1 cellular context compared by ENCODE assay signal in genomic region chr9:122378236-122378635, GRCh38.
TF ChIP-seq lines count a peak whose summit lies in the region.

No MANE protein-coding gene starts in this region.

TF ChIP-seq in IMR-90, 13 proteins besides CTCF, POLR2A, EP300 and RAD21:
- TF ChIP-seq CHD1 (IDR thresholded peaks at IDR 0.05; ENCODE audit: low read depth, low read length), result no peak
- TF ChIP-seq RFX5 (IDR thresholded peaks at IDR 0.05; ENCODE audit: low read depth, low read length), result no peak
- TF ChIP-seq ELK1 (IDR thresholded peaks at IDR 0.05; ENCODE audit: borderline replicate concordance, low read depth, low read length), result no peak
- TF ChIP-seq BHLHE40 (IDR thresholded peaks at IDR 0.05; ENCODE audit: low read depth, low read length), result no peak
- TF ChIP-seq MAFK (IDR thresholded peaks at IDR 0.05; ENCODE audit: low read depth, low read length), result no peak
- no peak for TF ChIP-seq MAZ (IDR thresholded peaks at IDR 0.05; ENCODE audit: borderline replicate concordance, low read depth, low read length)
- TF ChIP-seq USF2 (IDR thresholded peaks at IDR 0.05; ENCODE audit: low read depth, low read length), result no peak
- no peak for TF ChIP-seq RCOR1 (IDR thresholded peaks at IDR 0.05; ENCODE audit: insufficient replicate concordance, low read length)
- no peak for TF ChIP-seq MXI1 (IDR thresholded peaks at IDR 0.05; ENCODE audit: borderline replicate concordance, low read depth, low read length)
